Comparison of ENCODE assay signal across 9 cellular contexts in the genomic region with DNA sequence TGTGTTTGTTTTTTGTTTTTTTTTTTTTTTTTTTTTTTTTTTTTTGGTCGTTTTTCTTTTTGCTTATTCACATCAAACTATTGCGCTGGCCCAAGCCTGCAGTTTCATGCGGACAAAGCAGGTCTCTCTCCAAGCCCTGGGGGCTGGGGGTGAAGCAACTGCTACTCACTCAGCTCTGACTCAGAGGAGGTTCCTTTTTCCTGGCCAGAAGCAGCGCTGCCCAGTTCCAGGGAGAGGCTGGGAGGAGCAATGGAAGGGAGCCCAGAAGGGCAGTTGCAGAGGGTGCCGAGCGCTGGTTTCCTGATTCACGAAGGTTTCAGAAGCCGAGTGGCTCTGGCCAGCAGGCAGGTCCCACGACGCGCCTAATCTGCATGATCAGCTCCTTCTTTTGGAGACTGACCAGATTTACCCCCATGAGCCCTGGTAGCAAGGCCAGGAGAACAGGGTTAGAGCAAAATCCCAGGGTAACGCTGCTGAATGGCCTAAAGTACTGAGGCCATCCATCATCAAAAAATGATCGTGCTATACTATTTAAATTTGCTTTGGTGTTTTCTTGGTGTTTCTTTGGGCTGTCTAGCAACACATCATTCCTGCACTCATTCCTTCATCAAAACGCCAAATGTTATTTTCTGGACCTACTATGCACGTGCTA.
DNase-seq lines count a peak whose midpoint lies in the region; ATAC-seq, FAIRE-seq and TF ChIP-seq lines count a peak whose summit lies in the region.
"Had no signal": no experiment of that assay in that cellular context is flagged by ENCODE, and none has a peak within 500 bp of the region (broad histone marks: within the 10 kb centered on the region; RNA-seq: fewer than 3 reads in every experiment).

No MANE protein-coding gene starts in this region.

- peaks cover 12% of the 10 kb centered on the region for H3K4me1 Mint-ChIP-seq in nephron

- peak overlapping the region; percentile 70 for H2AFZ ChIP-seq in fibroblast of lung (ENCODE audit: low read length)

- no peak for ATAC-seq in HG02623 (IDR thresholded peaks at IDR 0.05; ENCODE audit: unreplicated experiment)
- ATAC-seq in GM19455 (IDR thresholded peaks at IDR 0.05; ENCODE audit: unreplicated experiment), result no peak

- no peaks in the 10 kb centered on the region for H3K36me3 ChIP-seq in fibroblast of lung (ENCODE audit: control insufficient read depth, insufficient read depth, low read length)

- no peaks in the 10 kb centered on the region for H3K79me2 ChIP-seq in fibroblast of lung (ENCODE audit: control insufficient read depth, insufficient read depth, low read length)

- peak overlapping the region; percentile 71 to 84 (median 73) for H3K27ac Mint-ChIP-seq in nephron

- H3K9me3 Mint-ChIP-seq in nephron, result peaks cover 2% of the 10 kb centered on the region

- no peak overlapping the region for H3K9ac ChIP-seq in fibroblast of lung (ENCODE audit: insufficient read depth, low read length)

- H3K4me1 ChIP-seq in fibroblast of lung (ENCODE audit: control insufficient read depth, extremely low read depth, insufficient read depth, low read length), result peaks cover 9% of the 10 kb centered on the region

- no peaks in the 10 kb centered on the region for H3K27me3 Mint-ChIP-seq in nephron (ENCODE audit: low read depth)

- H3K4me2 ChIP-seq in fibroblast of lung (ENCODE audit: extremely low read depth, insufficient read depth, low read length), result peak overlapping the region; percentile 60

- DNase-seq in AG09309 (ENCODE audit: low read depth) (peak; percentile 89), RCC 7860 (ENCODE audit: low spot score) (peak; percentile 80), fibroblast of lung (ENCODE audit: low read depth in 2 of 2) (peak; percentile 97 to 98), SW480 (ENCODE audit: low spot score) (no peak)
- no peak for DNase-seq in central memory CD4-positive, alpha-beta T cell

- no peaks in the 10 kb centered on the region for H3K27me3 ChIP-seq in fibroblast of lung (ENCODE audit: control insufficient read depth, insufficient read depth, low read length)

- peak overlapping the region; percentile 90 for H3K27ac ChIP-seq in fibroblast of lung (ENCODE audit: insufficient read depth, low read length)

- H4K20me1 ChIP-seq in fibroblast of lung (ENCODE audit: control insufficient read depth, extremely low read depth, insufficient read depth, low read length), result no peaks in the 10 kb centered on the region

- FAIRE-seq in RCC 7860 (lab: Jason Lieb, UNC), result peak; percentile 81
- FAIRE-seq: endometrium had no signal

- H3K36me3 Mint-ChIP-seq in nephron (ENCODE audit: low read depth), result no peaks in the 10 kb centered on the region

- H3K4me3 ChIP-seq in AG09309 (ENCODE audit: control insufficient read depth, low read depth, low read length) (0 out of 2 replicates have a peak overlapping the region, but pooled peaks have one; percentile 7), fibroblast of lung (replicated peaks in 1 of 4; ENCODE audit: control extremely low read depth in 1 of 4, insufficient read depth in 1 of 4, low read depth in 3 of 4, low read length in 4 of 4) (peak overlapping the region in 2 of 4 experiments; percentile 35 to 51)

- no peak for TF ChIP-seq CTCF in AG09309 (IDR thresholded peaks at IDR 0.05; ENCODE audit: control insufficient read depth, insufficient read depth, low read depth, low read length, missing control alignments)
- no peak for TF ChIP-seq CTCF in fibroblast of lung (conservative IDR thresholded peaks at IDR 0.05 in 1 of 2, IDR thresholded peaks at IDR 0.05 in 1 of 2; ENCODE audit: low read depth in 1 of 2, low read length in 2 of 2)
- no peak for TF ChIP-seq CTCF in nephron (IDR thresholded peaks at IDR 0.05; ENCODE audit: unreplicated experiment in 3 of 3)

- H3K9me3 ChIP-seq in fibroblast of lung (ENCODE audit: control insufficient read depth, insufficient read depth, low read depth, low read length), result no peaks in the 10 kb centered on the region

- peak overlapping the region in 1 of 3 experiments; percentile 31 for H3K4me3 Mint-ChIP-seq in nephron

Comparison
In these comparisons a context has a peak if more than half of its experiments do, and no peak if none do; other contexts are left out.
1. DNase-seq: peak in AG09309 (single experiment), RCC 7860 (single experiment) and fibroblast of lung (2 of 2); none in central memory CD4-positive, alpha-beta T cell (single experiment) and SW480 (single experiment).